ENCODE assay signal across 19 cellular contexts in genomic region chr16:74465851-74466685, GRCh38. TPM values are rescaled to one million over a fixed set of nuclear protein-coding genes. Genes with fewer than 3 reads are reported as not detected.
A peak's percentile ranks its signal among the peaks of the same experiment; 100 is the strongest.
DNase-seq lines count a peak whose midpoint lies in the region; ATAC-seq and TF ChIP-seq lines count a peak whose summit lies in the region.
"Had no signal": no experiment of that assay in that cellular context is flagged by ENCODE, and none has a peak within 500 bp of the region (broad histone marks: within the 10 kb centered on the region; RNA-seq: fewer than 3 reads in every experiment).

No MANE protein-coding gene starts in this region.

- DNase-seq in right cardiac atrium (peak in 2 of 3 donors; percentile 56 to 64), right atrium auricular region (ENCODE audit: low spot score) (no peak), GM23338 (ENCODE audit: low spot score) (no peak), chondrocyte (ENCODE audit: low spot score) (no peak), omental fat pad (ENCODE audit: low spot score) (no peak), gastrocnemius medialis (no peak)
- DNase-seq in stimulated activated naive B cell treated with anti-CD40 and anti-IgM and Interleukin-4, amounts not matched to agents 10 μg/mL and 1 μg/mL and 100 μg/mL, for 72 hours = no peak
- DNase-seq: activated CD8-positive, alpha-beta memory T cell treated with anti-CD3 and anti-CD28 coated beads for 24 hours; NCI-H1092; NCI-H1930; NCI-H2227 treated with DMSO at 0.1 percent for 48 hours; NCI-H748 treated with DMSO at 0.1 percent for 48 hours; posterior cingulate gyrus; sigmoid colon; T1000 had no signal

- H3K4me1 ChIP-seq in right cardiac atrium (ENCODE audit: control insufficient read depth, insufficient read depth, low read length) (no peaks in the 10 kb centered on the region), right atrium auricular region (no peaks in the 10 kb centered on the region), GM23338 (ENCODE audit: insufficient read depth) (no peaks in the 10 kb centered on the region), gastrocnemius medialis (no peaks in the 10 kb centered on the region)

- no peaks in the 10 kb centered on the region; the same call in 1 of the 2 replicates for H4K20me1 ChIP-seq in GM23338 (replicated peaks; ENCODE audit: insufficient read depth)

- H3K9me3 Mint-ChIP-seq in GM23338 (no peaks in the 10 kb centered on the region), chondrocyte (ENCODE audit: low read depth) (no peaks in the 10 kb centered on the region)
- H3K9me3 Mint-ChIP-seq in stimulated activated naive B cell treated with anti-CD40 and anti-IgM and Interleukin-4, amounts not matched to agents 10 μg/mL and 1 μg/mL and 100 μg/mL, for 72 hours = no peaks in the 10 kb centered on the region
- H3K9me3 Mint-ChIP-seq: activated T-helper 1 cell treated with anti-CD3 and anti-CD28 coated beads, Interleukin-12 subunit alpha, Interleukin-12 subunit beta, Interleukin-2, Interleukin-4 antibody, amounts not matched to agents 30 ng/mL and 10 ng/mL and 1 ng/mL, durations not matched to agents 14 hours and 24 hours and 36 hours; dendritic cell treated with granulocyte-macrophage colony-stimulating factor and Interleukin-4, amounts not matched to agents 40 ng/mL and 50 ng/mL, for 4 days; nephron; WTC11 had no signal

- peaks cover 82% of the 10 kb centered on the region for H3K36me3 Mint-ChIP-seq in GM23338 (ENCODE audit: low read depth)
- peaks cover 56% of the 10 kb centered on the region for H3K36me3 Mint-ChIP-seq in chondrocyte (ENCODE audit: low read depth)
- H3K36me3 Mint-ChIP-seq in stimulated activated naive B cell treated with anti-CD40 and anti-IgM and Interleukin-4, amounts not matched to agents 10 μg/mL and 1 μg/mL and 100 μg/mL, for 72 hours = peaks cover 50 to 75% of the 10 kb centered on the region in 2 donors

- H3K4me1 Mint-ChIP-seq in GM23338 = no peaks in the 10 kb centered on the region
- no peaks in the 10 kb centered on the region for H3K4me1 Mint-ChIP-seq in chondrocyte (ENCODE audit: low read depth)
- H3K4me1 Mint-ChIP-seq in stimulated activated naive B cell treated with anti-CD40 and anti-IgM and Interleukin-4, amounts not matched to agents 10 μg/mL and 1 μg/mL and 100 μg/mL, for 72 hours = peaks cover 7 to 17% of the 10 kb centered on the region in 2 donors
- H3K4me1 Mint-ChIP-seq: nephron, WTC11 had no signal

- H3K27ac Mint-ChIP-seq in GM23338 (no peak overlapping the region), chondrocyte (ENCODE audit: unreplicated experiment) (peak overlapping the region; percentile 4)
- peak overlapping the region; percentile 47 for H3K27ac Mint-ChIP-seq in stimulated activated naive B cell treated with anti-CD40 and anti-IgM and Interleukin-4, amounts not matched to agents 10 μg/mL and 1 μg/mL and 100 μg/mL, for 72 hours
- H3K27ac Mint-ChIP-seq: dendritic cell treated with granulocyte-macrophage colony-stimulating factor and Interleukin-4, amounts not matched to agents 40 ng/mL and 50 ng/mL, for 4 days; nephron; WTC11 had no signal

- H3K27ac ChIP-seq in right cardiac atrium (ENCODE audit: low read length) (no peak overlapping the region), right atrium auricular region (no peak overlapping the region), GM23338 (ENCODE audit: low read depth) (0 out of 2 replicates have a peak overlapping the region, but pooled peaks have one; percentile 39), gastrocnemius medialis (no peak overlapping the region)
- H3K27ac ChIP-seq: sigmoid colon had no signal

- H3F3A ChIP-seq in GM23338 (replicated peaks; ENCODE audit: low read depth) = 0 out of 2 replicates have a peak, but pooled peaks cover 6% of the 10 kb centered on the region

- H3K4me3 ChIP-seq in right cardiac atrium (ENCODE audit: low read length) = no peak overlapping the region
- H3K4me3 ChIP-seq in right atrium auricular region = no peak overlapping the region
- no peak overlapping the region for H3K4me3 ChIP-seq in GM23338
- H3K4me3 ChIP-seq in gastrocnemius medialis = no peak overlapping the region
- H3K4me3 ChIP-seq: sigmoid colon had no signal

- H3K9me3 ChIP-seq in right cardiac atrium (ENCODE audit: control insufficient read depth, low read length) = no peaks in the 10 kb centered on the region
- no peaks in the 10 kb centered on the region for H3K9me3 ChIP-seq in right atrium auricular region
- H3K9me3 ChIP-seq in gastrocnemius medialis = no peaks in the 10 kb centered on the region
- H3K9me3 ChIP-seq: sigmoid colon had no signal

- no peak overlapping the region for H2AFZ ChIP-seq in GM23338

- no peaks in the 10 kb centered on the region for H3K79me2 ChIP-seq in GM23338 (replicated peaks; ENCODE audit: insufficient read depth)

- H3K36me3 ChIP-seq in right atrium auricular region (peaks cover 93% of the 10 kb centered on the region), GM23338 (ENCODE audit: insufficient read depth) (peaks cover 58% of the 10 kb centered on the region), gastrocnemius medialis (peaks cover 0 to 95% of the 10 kb centered on the region in 2 donors)

- H3K27me3 ChIP-seq in right cardiac atrium (ENCODE audit: control insufficient read depth, insufficient read depth) = no peaks in the 10 kb centered on the region
- no peaks in the 10 kb centered on the region for H3K27me3 ChIP-seq in right atrium auricular region
- H3K27me3 ChIP-seq in GM23338 (ENCODE audit: insufficient read depth) = no peaks in the 10 kb centered on the region
- no peaks in the 10 kb centered on the region for H3K27me3 ChIP-seq in gastrocnemius medialis
- H3K27me3 ChIP-seq: sigmoid colon had no signal

- no peak for TF ChIP-seq POLR2A in gastrocnemius medialis (IDR thresholded peaks at IDR 0.05)

- H3K4me3 Mint-ChIP-seq in GM23338 (no peak overlapping the region), chondrocyte (ENCODE audit: unreplicated experiment) (no peak overlapping the region)
- H3K4me3 Mint-ChIP-seq in stimulated activated naive B cell treated with anti-CD40 and anti-IgM and Interleukin-4, amounts not matched to agents 10 μg/mL and 1 μg/mL and 100 μg/mL, for 72 hours = no peak overlapping the region
- H3K4me3 Mint-ChIP-seq: dendritic cell treated with granulocyte-macrophage colony-stimulating factor and Interleukin-4, amounts not matched to agents 40 ng/mL and 50 ng/mL, for 4 days; nephron; WTC11 had no signal

- H3K27me3 Mint-ChIP-seq in GM23338 (ENCODE audit: insufficient read depth, low read depth, poor library complexity) (peaks cover 6% of the 10 kb centered on the region), chondrocyte (ENCODE audit: low read depth) (no peaks in the 10 kb centered on the region)
- no peaks in the 10 kb centered on the region for H3K27me3 Mint-ChIP-seq in stimulated activated naive B cell treated with anti-CD40 and anti-IgM and Interleukin-4, amounts not matched to agents 10 μg/mL and 1 μg/mL and 100 μg/mL, for 72 hours
- H3K27me3 Mint-ChIP-seq: dendritic cell treated with granulocyte-macrophage colony-stimulating factor and Interleukin-4, amounts not matched to agents 40 ng/mL and 50 ng/mL, for 4 days had no signal

- ATAC-seq in right cardiac atrium = peak in 1 of 2 donors; percentile 57
- no peak for ATAC-seq in GM23338
- no peak for ATAC-seq in stimulated activated naive B cell treated with anti-CD40 and anti-IgM and Interleukin-4, amounts not matched to agents 10 μg/mL and 1 μg/mL and 100 μg/mL, for 72 hours (replicated peaks)
- ATAC-seq in omental fat pad (ENCODE audit: low FRiP score) = no peak
- ATAC-seq in gastrocnemius medialis = no peak
- ATAC-seq: WTC11 had no signal

- in situ Hi-C loops in gastrocnemius medialis (cut with MboI; ENCODE audit: low sequenced_read_pairs in 4 of 4) = loop anchor here in 1 of 4 donors (25.0 kb wide), 1 partner anchor 104 kb away; no protein-coding TSS in a partner anchor

- intact Hi-C loops in right cardiac atrium (cut with DNase I) = no loop called here
- intact Hi-C loops in gastrocnemius medialis (cut with DNase I; ENCODE audit: low total_unique reads) = no loop called here

- TF ChIP-seq CTCF in right atrium auricular region (IDR thresholded peaks at IDR 0.05) (no peak), GM23338 (conservative IDR thresholded peaks at IDR 0.05; ENCODE audit: low read depth in 2 of 2) (no peak), chondrocyte (IDR thresholded peaks at IDR 0.05) (no peak), omental fat pad (IDR thresholded peaks at IDR 0.05) (no peak), gastrocnemius medialis (IDR thresholded peaks at IDR 0.05 in 4 of 5, conservative IDR thresholded peaks at IDR 0.05 in 1 of 5) (no peak)

- no peaks in the 10 kb centered on the region for H3K9me2 ChIP-seq in GM23338 (ENCODE audit: insufficient read depth)

- no peak overlapping the region for H3K4me2 ChIP-seq in GM23338

- 70% methylated on average over 6 of the region's 6 CpGs for WGBS in right cardiac atrium

RNA-seq across cellular contexts. Expression of gene CLEC18B, which starts 44.8 kb away (rescaled TPM):
- under 1 TPM in 2 of 4 donors, not detected in 2; 0.24 to 0.31 TPM for total RNA-seq in right cardiac atrium
- polyA plus RNA-seq in right cardiac atrium = 0.11 TPM
- not detected for total RNA-seq in right atrium auricular region
- total RNA-seq in GM23338 (2014; rRNA removed; shearing (Covaris generic)) = 0.31 TPM in 1 of 2 replicates, not detected in the other
- polyA plus RNA-seq in GM23338 (2016; fragmentation: Nextera tagmentation; extraction: Ambion mirVana) = 0.23 and 0.54 TPM in 2 replicates
- total RNA-seq in chondrocyte = 1.6 to 4.5 TPM (median 3.5 TPM) in 3 replicates
- under 1 TPM in 2 of 4 donors, not detected in 2; 0.63 to 0.65 TPM for total RNA-seq in omental fat pad
- 1 to 10 TPM in 2 of 4 donors, not detected in 2; 1.1 to 2.7 TPM for total RNA-seq in gastrocnemius medialis

Comparison
In these comparisons a context has a peak if more than half of its experiments do, and no peak if none do; other contexts are left out.
1. DNase-seq: peak in right cardiac atrium (2 of 3); none in right atrium auricular region (single experiment), GM23338 (single experiment), chondrocyte (single experiment), stimulated activated naive B cell treated with anti-CD40 and anti-IgM and Interleukin-4, amounts not matched to agents 10 μg/mL and 1 μg/mL and 100 μg/mL, for 72 hours (single experiment), omental fat pad (single experiment) and gastrocnemius medialis (0 of 2).